Comparison of ENCODE assay signal across 13 cellular contexts in genomic region chr1:111720977-111721670, GRCh38. TPM values are rescaled to one million over a fixed set of nuclear protein-coding genes. Genes with fewer than 3 reads are reported as not detected.
DNase-seq lines count a peak whose midpoint lies in the region; ATAC-seq and TF ChIP-seq lines count a peak whose summit lies in the region.
"Had no signal": no experiment of that assay in that cellular context is flagged by ENCODE, and none has a peak within 500 bp of the region (broad histone marks: within the 10 kb centered on the region; RNA-seq: fewer than 3 reads in every experiment).

No MANE protein-coding gene starts in this region.

- no peak overlapping the region for H3K4me3 Mint-ChIP-seq in activated CD8-positive, alpha-beta T cell treated with anti-CD3 and anti-CD28 coated beads, Interleukin-2, amount 10 ng/mL, durations not matched to agents 7 days and 5 days
- H3K4me3 Mint-ChIP-seq in activated CD8-positive, alpha-beta T cell treated with anti-CD3 and anti-CD28 coated beads for 36 hours, result no peak overlapping the region
- H3K4me3 Mint-ChIP-seq in activated T-helper 17 cell treated with anti-CD3 and anti-CD28 coated beads, Interleukin-2, amount 50 U/mL, for 72 hours, result no peak overlapping the region

- H3K36me3 ChIP-seq in left ventricle myocardium inferior, result peaks cover 5% of the 10 kb centered on the region
- peaks cover 0 to 14% (median 6%) of the 10 kb centered on the region in 6 donors for H3K36me3 ChIP-seq in spleen
- H3K36me3 ChIP-seq: right lobe of liver had no signal

- no peaks in the 10 kb centered on the region for H3K27me3 ChIP-seq in left ventricle myocardium inferior (ENCODE audit: low read depth)
- H3K27me3 ChIP-seq in spleen (replicated peaks in 1 of 7), result no peaks in the 10 kb centered on the region
- H3K27me3 ChIP-seq: right lobe of liver had no signal

- peak; percentile 19 for DNase-seq in activated CD8-positive, alpha-beta T cell treated with anti-CD3 and anti-CD28 coated beads, Interleukin-2, amount 10 ng/mL, durations not matched to agents 7 days and 5 days
- DNase-seq in activated CD8-positive, alpha-beta T cell treated with anti-CD3 and anti-CD28 coated beads for 36 hours, result no peak
- DNase-seq in left ventricle myocardium inferior (no peak), spleen (no peak), glomerular visceral epithelial cell (ENCODE audit: extremely low spot score) (no peak), GDM1 (lab: John Stamatoyannopoulos, UW) (no peak)
- DNase-seq in stimulated activated CD8-positive, alpha-beta memory T cell treated with anti-CD3 and anti-CD28 coated beads, Interleukin-4, amount 100 ng/mL, for 48 hours, result no peak
- DNase-seq: activated CD4-positive, alpha-beta T cell treated with anti-CD3 and anti-CD28 coated beads, Interleukin-2, amount 50 U/mL, for 1 hour; aorta; NCI-H446 treated with DMSO at 0.1 percent for 48 hours; right lobe of liver; SHP77 treated with DMSO at 0.1 percent for 48 hours had no signal

- H3K4me1 Mint-ChIP-seq in activated CD8-positive, alpha-beta T cell treated with anti-CD3 and anti-CD28 coated beads, Interleukin-2, amount 10 ng/mL, durations not matched to agents 7 days and 5 days (ENCODE audit: low read depth), result peaks cover 1% of the 10 kb centered on the region
- peaks cover 20% of the 10 kb centered on the region for H3K4me1 Mint-ChIP-seq in activated CD8-positive, alpha-beta T cell treated with anti-CD3 and anti-CD28 coated beads for 36 hours (ENCODE audit: low read depth)
- H3K4me1 Mint-ChIP-seq in activated T-helper 17 cell treated with anti-CD3 and anti-CD28 coated beads, Interleukin-2, amount 50 U/mL, for 72 hours, result peaks cover 44% of the 10 kb centered on the region

- 73 to 83% (median 77%) methylated on average over 10 of the region's 10 CpGs for WGBS in spleen, 5 donors

- no peak for TF ChIP-seq CTCF in activated CD8-positive, alpha-beta T cell treated with anti-CD3 and anti-CD28 coated beads for 36 hours (IDR thresholded peaks at IDR 0.05)
- no peak for TF ChIP-seq CTCF in left ventricle myocardium inferior (IDR thresholded peaks at IDR 0.05; ENCODE audit: borderline replicate concordance)
- TF ChIP-seq CTCF in spleen (IDR thresholded peaks at IDR 0.05 in 8 of 11, conservative IDR thresholded peaks at IDR 0.05 in 3 of 11), result no peak

- intact Hi-C loops in activated CD8-positive, alpha-beta T cell treated with anti-CD3 and anti-CD28 coated beads for 36 hours (cut with micrococcal nuclease), result no loop called here
- intact Hi-C loops in left ventricle myocardium inferior (cut with micrococcal nuclease), result no loop called here
- intact Hi-C loops in spleen (cut with DNase I; ENCODE audit: low total_unique reads), result no loop called here

- peaks cover 70% of the 10 kb centered on the region for H3K4me1 ChIP-seq in left ventricle myocardium inferior
- H3K4me1 ChIP-seq in spleen, result peaks cover 0 to 61% (median 22%) of the 10 kb centered on the region in 6 donors
- H3K4me1 ChIP-seq: right lobe of liver had no signal

- ATAC-seq in activated CD8-positive, alpha-beta T cell treated with anti-CD3 and anti-CD28 coated beads, Interleukin-2, amount 10 ng/mL, durations not matched to agents 7 days and 5 days, result no peak
- no peak for ATAC-seq in activated CD8-positive, alpha-beta T cell treated with anti-CD3 and anti-CD28 coated beads for 36 hours
- no peak for ATAC-seq in activated T-helper 17 cell treated with anti-CD3 and anti-CD28 coated beads, Interleukin-2, amount 50 U/mL, for 72 hours (replicated peaks)

- peak overlapping the region; percentile 28 for H3K27ac Mint-ChIP-seq in activated CD8-positive, alpha-beta T cell treated with anti-CD3 and anti-CD28 coated beads, Interleukin-2, amount 10 ng/mL, durations not matched to agents 7 days and 5 days
- H3K27ac Mint-ChIP-seq in activated CD8-positive, alpha-beta T cell treated with anti-CD3 and anti-CD28 coated beads for 36 hours, result no peak overlapping the region
- peak overlapping the region; percentile 83 for H3K27ac Mint-ChIP-seq in activated T-helper 17 cell treated with anti-CD3 and anti-CD28 coated beads, Interleukin-2, amount 50 U/mL, for 72 hours

- H3K27ac ChIP-seq in left ventricle myocardium inferior (replicated peaks) (peak overlapping the region; percentile 88), spleen (peak overlapping the region in 6 of 8 donors; percentile 58 to 93 (median 78))
- H3K27ac ChIP-seq: right lobe of liver had no signal

- no peak for TF ChIP-seq POLR2A in spleen (IDR thresholded peaks at IDR 0.05)

- H3K9me3 ChIP-seq in left ventricle myocardium inferior (replicated peaks), result no peaks in the 10 kb centered on the region
- H3K9me3 ChIP-seq in spleen, result no peaks in the 10 kb centered on the region
- H3K9me3 ChIP-seq: right lobe of liver had no signal

- H3K36me3 Mint-ChIP-seq in activated CD8-positive, alpha-beta T cell treated with anti-CD3 and anti-CD28 coated beads, Interleukin-2, amount 10 ng/mL, durations not matched to agents 7 days and 5 days (ENCODE audit: low read depth), result peaks cover 9% of the 10 kb centered on the region
- H3K36me3 Mint-ChIP-seq in activated CD8-positive, alpha-beta T cell treated with anti-CD3 and anti-CD28 coated beads for 36 hours (ENCODE audit: low read depth), result peaks cover 7% of the 10 kb centered on the region
- peaks cover 23% of the 10 kb centered on the region for H3K36me3 Mint-ChIP-seq in activated T-helper 17 cell treated with anti-CD3 and anti-CD28 coated beads, Interleukin-2, amount 50 U/mL, for 72 hours (ENCODE audit: low read depth)

- no peaks in the 10 kb centered on the region for H3K9me3 Mint-ChIP-seq in activated CD8-positive, alpha-beta T cell treated with anti-CD3 and anti-CD28 coated beads, Interleukin-2, amount 10 ng/mL, durations not matched to agents 7 days and 5 days (ENCODE audit: insufficient read depth)
- H3K9me3 Mint-ChIP-seq in activated CD8-positive, alpha-beta T cell treated with anti-CD3 and anti-CD28 coated beads for 36 hours, result no peaks in the 10 kb centered on the region
- H3K9me3 Mint-ChIP-seq in activated T-helper 17 cell treated with anti-CD3 and anti-CD28 coated beads, Interleukin-2, amount 50 U/mL, for 72 hours, result no peaks in the 10 kb centered on the region

- POLR2A ChIA-PET in activated CD8-positive, alpha-beta T cell treated with anti-CD3 and anti-CD28 coated beads, Interleukin-2, amount 10 ng/mL, durations not matched to agents 7 days and 5 days (lab: Charles Lee), result interaction anchor here (1.3 kb wide), 1 partner anchor 10 kb away, joined by 3 read pairs; no protein-coding TSS in a partner anchor
- POLR2A ChIA-PET in activated CD8-positive, alpha-beta T cell treated with anti-CD3 and anti-CD28 coated beads for 36 hours (lab: Charles Lee), result interaction anchor here (1.1 kb wide), 2 partner anchors 12 to 30 kb away, joined by 3 to 4 read pairs; no protein-coding TSS in a partner anchor

- CTCF ChIA-PET in activated CD8-positive, alpha-beta T cell treated with anti-CD3 and anti-CD28 coated beads, Interleukin-2, amount 10 ng/mL, durations not matched to agents 7 days and 5 days (lab: Charles Lee), result interaction anchor here (0.8 kb wide), 2 partner anchors 22 to 213 kb away, joined by 3 read pairs; no protein-coding TSS in a partner anchor
- CTCF ChIA-PET in activated CD8-positive, alpha-beta T cell treated with anti-CD3 and anti-CD28 coated beads for 36 hours (lab: Charles Lee), result interaction anchor here (1.7 to 2.4 kb wide), 2 partner anchors 15 to 26 kb away, joined by 5 to 8 read pairs; no protein-coding TSS in a partner anchor

- H3K4me3 ChIP-seq in left ventricle myocardium inferior, result no peak overlapping the region
- peak overlapping the region in 1 of 8 donors; percentile 9 for H3K4me3 ChIP-seq in spleen
- H3K4me3 ChIP-seq: right lobe of liver had no signal

- no peaks in the 10 kb centered on the region for H3K27me3 Mint-ChIP-seq in activated CD8-positive, alpha-beta T cell treated with anti-CD3 and anti-CD28 coated beads, Interleukin-2, amount 10 ng/mL, durations not matched to agents 7 days and 5 days (ENCODE audit: low read depth)
- H3K27me3 Mint-ChIP-seq in activated CD8-positive, alpha-beta T cell treated with anti-CD3 and anti-CD28 coated beads for 36 hours, result no peaks in the 10 kb centered on the region
- H3K27me3 Mint-ChIP-seq in activated T-helper 17 cell treated with anti-CD3 and anti-CD28 coated beads, Interleukin-2, amount 50 U/mL, for 72 hours, result no peaks in the 10 kb centered on the region

RNA-seq across cellular contexts. Expression of gene INKA2, which starts 18.1 kb away (rescaled TPM):
- 1 to 10 TPM; 4.1 to 4.3 TPM for total RNA-seq in activated CD8-positive, alpha-beta T cell treated with anti-CD3 and anti-CD28 coated beads, Interleukin-2, amount 10 ng/mL, durations not matched to agents 7 days and 5 days
- 1 to 10 TPM; 1.7 to 2.3 TPM for total RNA-seq in activated CD8-positive, alpha-beta T cell treated with anti-CD3 and anti-CD28 coated beads for 36 hours
- total RNA-seq in activated T-helper 17 cell treated with anti-CD3 and anti-CD28 coated beads, Interleukin-2, amount 50 U/mL, for 72 hours, result 1 to 10 TPM; 2.0 to 3.8 TPM
- total RNA-seq in left ventricle myocardium inferior, result 24.3 TPM
- total RNA-seq in spleen, result 10 to 100 TPM in 2 of 7 donors, 1 to 10 TPM in 5; 6.0 to 12.5 (median 8.0) TPM
- polyA plus RNA-seq in spleen, result 1 to 10 TPM in 2 of 3 donors, under 1 TPM in 1; 0.41 to 1.3 (median 1.0) TPM

RNA-seq across cellular contexts. Expression of gene DDX20, which starts 34.6 kb away (rescaled TPM):
- 10 to 100 TPM; 18.1 to 18.9 TPM for total RNA-seq in activated CD8-positive, alpha-beta T cell treated with anti-CD3 and anti-CD28 coated beads, Interleukin-2, amount 10 ng/mL, durations not matched to agents 7 days and 5 days
- total RNA-seq in activated CD8-positive, alpha-beta T cell treated with anti-CD3 and anti-CD28 coated beads for 36 hours, result 10 to 100 TPM; 15.3 to 15.9 TPM
- 10 to 100 TPM in 1 of 2 donors, 1 to 10 TPM in 1; 9.0 to 22.5 TPM for total RNA-seq in activated T-helper 17 cell treated with anti-CD3 and anti-CD28 coated beads, Interleukin-2, amount 50 U/mL, for 72 hours
- total RNA-seq in left ventricle myocardium inferior (5.9 TPM), spleen (10 to 100 TPM; 12.2 to 40.3 (median 16.1) TPM)
- 10 to 100 TPM in 1 of 3 donors, 1 to 10 TPM in 2; 7.6 to 10.0 (median 8.4) TPM for polyA plus RNA-seq in spleen
